12 cellular contexts compared by ENCODE assay signal in genomic region chr19:13143135-13143534, GRCh38. TPM values are rescaled to one million over a fixed set of nuclear protein-coding genes. Genes with fewer than 3 reads are reported as not detected.
DNase-seq lines count a peak whose midpoint lies in the region; ATAC-seq and TF ChIP-seq lines count a peak whose summit lies in the region.
"Had no signal": no experiment of that assay in that cellular context is flagged by ENCODE, and none has a peak within 500 bp of the region (broad histone marks: within the 10 kb centered on the region; RNA-seq: fewer than 3 reads in every experiment).

No MANE protein-coding gene starts in this region.

- intact Hi-C loops in HCT116 (cut with micrococcal nuclease): no loop called here
- intact Hi-C loops in uterus (cut with DNase I; ENCODE audit: low total_unique reads): no loop called here

- ATAC-seq in HCT116 (peak; percentile 73), RWPE2 (ENCODE audit: low read depth) (peak; percentile 59), GM19324 (IDR thresholded peaks at IDR 0.05; ENCODE audit: low FRiP score, unreplicated experiment) (no peak)
- ATAC-seq: T-cell had no signal

- peak overlapping the region; percentile 73 for H3K4me2 ChIP-seq in HCT116 (ENCODE audit: low read length)

- H3K36me3 ChIP-seq in HCT116 (ENCODE audit: control insufficient read depth in 1 of 2, insufficient read depth in 2 of 2, low read length in 2 of 2) (peaks cover 2 to 18% of the 10 kb centered on the region in 2 experiments; a peak in 2 of 4 replicates), RWPE2 (ENCODE audit: low read depth) (peaks cover 37% of the 10 kb centered on the region), uterus (no peaks in the 10 kb centered on the region)

- H3K9me3 ChIP-seq in HCT116 (ENCODE audit: control insufficient read depth in 1 of 2, insufficient read depth in 1 of 2, low read depth in 1 of 2, low read length in 2 of 2) (no peaks in the 10 kb centered on the region), RWPE2 (ENCODE audit: severe bottlenecking) (no peaks in the 10 kb centered on the region), uterus (no peaks in the 10 kb centered on the region)

- DNase-seq in HCT116 (ENCODE audit: low read depth, low spot score) (no peak), RWPE2 (ENCODE audit: low spot score) (no peak), epithelial cell of prostate (ENCODE audit: low read depth, low spot score) (no peak), retinal pigment epithelial cell (ENCODE audit: low read depth) (peak; percentile 75), uterus (no peak), CD1c-positive myeloid dendritic cell (ENCODE audit: extremely low spot score) (no peak), hepatic stellate cell (ENCODE audit: low spot score) (no peak)
- DNase-seq: activated CD4-positive, alpha-beta T cell treated with anti-CD3 and anti-CD28 coated beads, Interleukin-2, amount 10 ng/mL, durations not matched to agents 7 days and 5 days; NCI-H2081; NK-92 treated with Interleukin-12 subunit alpha and Interleukin-12 subunit beta, amount 100 ng/mL, for 24 hours; T-cell had no signal

- no peaks in the 10 kb centered on the region for H3K27me3 ChIP-seq in HCT116 (ENCODE audit: insufficient read depth, low read length)
- no peaks in the 10 kb centered on the region for H3K27me3 ChIP-seq in RWPE2 (ENCODE audit: insufficient read depth, poor library complexity, severe bottlenecking)
- no peaks in the 10 kb centered on the region for H3K27me3 ChIP-seq in uterus

- H2AFZ ChIP-seq in HCT116 (ENCODE audit: low read depth, low read length, poor library complexity, severe bottlenecking): no peak overlapping the region

- POLR2A ChIA-PET in HCT116 (lab: Charles Lee): interaction anchor here (1.9 kb wide), 1 partner anchor 9 kb away, joined by 6 read pairs; no protein-coding TSS in a partner anchor

- H3K4me1 ChIP-seq in HCT116 (ENCODE audit: control insufficient read depth in 1 of 2, insufficient read depth in 2 of 2, low read length in 2 of 2) (peaks cover 61 to 84% of the 10 kb centered on the region in 2 experiments), RWPE2 (ENCODE audit: insufficient read depth, poor library complexity, severe bottlenecking) (peaks cover 5% of the 10 kb centered on the region), uterus (no peaks in the 10 kb centered on the region)

- H3K4me3 ChIP-seq in HCT116 (replicated peaks in 1 of 2; ENCODE audit: low read depth in 1 of 2, low read length in 2 of 2): peak overlapping the region in 1 of 2 experiments; percentile 38; a peak in 2 of 4 replicates
- no peak overlapping the region for H3K4me3 ChIP-seq in RWPE2 (ENCODE audit: severe bottlenecking)
- H3K4me3 ChIP-seq in retinal pigment epithelial cell (ENCODE audit: low read length): no peak overlapping the region
- no peak overlapping the region for H3K4me3 ChIP-seq in uterus

- H3K9ac ChIP-seq in HCT116 (ENCODE audit: low read length): peak overlapping the region; percentile 62

- RAD21 ChIA-PET in HCT116 (lab: Charles Lee; ENCODE audit: low non-redundant PET in 1 of 2, low total read pairs in 2 of 2, uncharacterized antibody in 2 of 2, unreplicated experiment in 2 of 2): no interaction called here

- no peaks in the 10 kb centered on the region for H4K20me1 ChIP-seq in HCT116 (ENCODE audit: insufficient read depth)

- H3K9me2 ChIP-seq in HCT116 (ENCODE audit: insufficient read depth): no peaks in the 10 kb centered on the region

- TF ChIP-seq POLR2A in HCT116 (IDR thresholded peaks at IDR 0.05; ENCODE audit: borderline replicate concordance, extremely low read depth, insufficient read depth, insufficient read length) (no peak), uterus (IDR thresholded peaks at IDR 0.05) (no peak)

- no peak for TF ChIP-seq CTCF in HCT116 (IDR thresholded peaks at IDR 0.05 in 2 of 3, conservative IDR thresholded peaks at IDR 0.05 in 1 of 3; ENCODE audit: borderline replicate concordance in 1 of 3, insufficient read depth in 1 of 3, low read depth in 2 of 3, low read length in 2 of 3)
- no peak for TF ChIP-seq CTCF in RWPE2 (IDR thresholded peaks at IDR 0.05; ENCODE audit: poor library complexity, severe bottlenecking)
- TF ChIP-seq CTCF in retinal pigment epithelial cell (conservative IDR thresholded peaks at IDR 0.05; ENCODE audit: low read depth, low read length): no peak
- no peak for TF ChIP-seq CTCF in uterus (IDR thresholded peaks at IDR 0.05)

- peaks cover 22% of the 10 kb centered on the region; the same call in 1 of the 2 replicates for H3K79me2 ChIP-seq in HCT116 (ENCODE audit: insufficient read depth, low read length)

- CTCF ChIA-PET in HCT116 (lab: Charles Lee): interaction anchor here (1.0 kb wide), 1 partner anchor 134 kb away, joined by 3 read pairs; no protein-coding TSS in a partner anchor

- H3K27ac ChIP-seq in HCT116 (ENCODE audit: low read depth, low read length) (peak overlapping the region; percentile 91), RWPE2 (ENCODE audit: poor library complexity, severe bottlenecking) (peak overlapping the region; percentile 4), epithelial cell of prostate (peak overlapping the region; percentile 26), uterus (no peak overlapping the region)

- no TSS peak for BruUV-seq in HCT116 (replicated peaks; lab: Mats Ljungman, UMichigan)

- TF ChIP-seq RAD21 in HCT116 (IDR thresholded peaks at IDR 0.05; ENCODE audit: low read depth): no peak

TF ChIP-seq in HCT116, 20 proteins besides CTCF, POLR2A, EP300 and RAD21:
- TF ChIP-seq CBX3 (IDR thresholded peaks at IDR 0.05; ENCODE audit: low read depth) (peak; percentile 70; the same call in 1 of the 2 replicates), SRF (IDR thresholded peaks at IDR 0.05; ENCODE audit: low read depth) (peak; percentile 77), EGR1 (IDR thresholded peaks at IDR 0.05; ENCODE audit: low read depth) (no peak), CEBPB (IDR thresholded peaks at IDR 0.05; ENCODE audit: low read depth) (no peak), MAX (IDR thresholded peaks at IDR 0.05) (0 out of 2 replicates have a peak, but pooled peaks have one; percentile 31), JUND (IDR thresholded peaks at IDR 0.05) (peak; percentile 80), ATF3 (IDR thresholded peaks at IDR 0.05) (no peak), SP1 (IDR thresholded peaks at IDR 0.05; ENCODE audit: low read depth) (peak; percentile 83), FOSL1 (IDR thresholded peaks at IDR 0.05; ENCODE audit: low read depth) (peak; percentile 72; the same call in 1 of the 2 replicates), POLR2AphosphoS5 (IDR thresholded peaks at IDR 0.05; ENCODE audit: low read depth, low read length) (0 out of 2 replicates have a peak, but pooled peaks have one; percentile 46)

RNA-seq across cellular contexts. Expression of gene STX10, which starts 7.0 kb away (rescaled TPM):
- total RNA-seq in HCT116 (2021; ENCODE audit: unreplicated experiment): 149 TPM
- 202 and 225 TPM in 2 replicates for polyA plus RNA-seq in HCT116 (2012)
- total RNA-seq in uterus: 10 to 100 TPM; 42.2 to 72.1 (median 44.8) TPM

RNA-seq across cellular contexts. Expression of gene IER2, which starts 7.1 kb away (rescaled TPM):
- 247 TPM for total RNA-seq in HCT116 (2021; ENCODE audit: unreplicated experiment)
- 284 and 315 TPM in 2 replicates for polyA plus RNA-seq in HCT116 (2012)
- 100 to 1,000 TPM in 1 of 4 donors, 10 to 100 TPM in 3; 15.1 to 108 (median 66.7) TPM for total RNA-seq in uterus

RNA-seq across cellular contexts. Expression of gene NACC1, which starts 25.1 kb away (rescaled TPM):
- total RNA-seq in HCT116 (2021; ENCODE audit: unreplicated experiment) (181 TPM), uterus (10 to 100 TPM; 13.4 to 28.1 (median 15.8) TPM)
- 101 and 119 TPM in 2 replicates for polyA plus RNA-seq in HCT116 (2012)

RNA-seq across cellular contexts. Expression of gene TRMT1, which starts 26.6 kb away (rescaled TPM):
- 84.4 TPM for total RNA-seq in HCT116 (2021; ENCODE audit: unreplicated experiment)
- 69.3 and 80.8 TPM in 2 replicates for polyA plus RNA-seq in HCT116 (2012)
- 10 to 100 TPM; 23.2 to 99.4 (median 33.6) TPM for total RNA-seq in uterus

RNA-seq across cellular contexts. Expression of gene LYL1, which starts 40.5 kb away (rescaled TPM):
- total RNA-seq in HCT116 (2021; ENCODE audit: unreplicated experiment) (2.6 TPM), uterus (10 to 100 TPM in 3 of 4 donors, 1 to 10 TPM in 1; 2.6 to 15.5 (median 11.1) TPM)
- 1.3 and 1.8 TPM in 2 replicates for polyA plus RNA-seq in HCT116 (2012)

Comparison
In these comparisons a context has a peak if more than half of its experiments do, and no peak if none do; other contexts are left out.
1. H3K27ac ChIP-seq: peak in HCT116 (single experiment), RWPE2 (single experiment) and epithelial cell of prostate (single experiment); none in uterus (0 of 2).